20 cellular contexts compared by ENCODE assay signal in genomic region chr22:30873661-30874060, GRCh38.
DNase-seq lines count a peak whose midpoint lies in the region; ATAC-seq and TF ChIP-seq lines count a peak whose summit lies in the region.
"Had no signal": no experiment of that assay in that cellular context is flagged by ENCODE, and none has a peak within 500 bp of the region (broad histone marks: within the 10 kb centered on the region; RNA-seq: fewer than 3 reads in every experiment).

No MANE protein-coding gene starts in this region.

- H3K4me1 ChIP-seq in osteoblast (ENCODE audit: insufficient read depth, low read length) (peaks cover 6% of the 10 kb centered on the region), spleen (peaks cover 0 to 13% (median 0%) of the 10 kb centered on the region in 6 donors)
- H3K4me1 ChIP-seq: A549, BE2C had no signal

- H3K27ac ChIP-seq in osteoblast (ENCODE audit: low read depth, low read length) (no peak overlapping the region), spleen (no peak overlapping the region)
- H3K27ac ChIP-seq: A549; BLaER1 treated with 17β-estradiol and CSF1 and Interleukin-3, amounts not matched to agents 10 nM and 100 nM had no signal

- no peak overlapping the region for H2AFZ ChIP-seq in osteoblast (ENCODE audit: low read length)

- no peak for ATAC-seq in GM21515 (IDR thresholded peaks at IDR 0.05; ENCODE audit: unreplicated experiment)
- ATAC-seq: A549, GM12878 had no signal

- no peaks in the 10 kb centered on the region for H3K27me3 ChIP-seq in H7 (ENCODE audit: control insufficient read depth, insufficient read depth, low read length)
- no peaks in the 10 kb centered on the region for H3K27me3 ChIP-seq in osteoblast (ENCODE audit: insufficient read depth, low read length)
- no peaks in the 10 kb centered on the region for H3K27me3 ChIP-seq in spleen (replicated peaks in 1 of 7)
- H3K27me3 ChIP-seq: BE2C; BLaER1 treated with 17β-estradiol and CSF1 and Interleukin-3, amounts not matched to agents 10 nM and 100 nM had no signal

- no peak overlapping the region for H3K4me2 ChIP-seq in osteoblast (ENCODE audit: insufficient read depth, low read length)
- H3K4me2 ChIP-seq: A549; BLaER1 treated with 17β-estradiol and CSF1 and Interleukin-3, amounts not matched to agents 10 nM and 100 nM had no signal

- H3K79me2 ChIP-seq in osteoblast (ENCODE audit: insufficient read depth, low read length): no peaks in the 10 kb centered on the region

- TF ChIP-seq CTCF in osteoblast (IDR thresholded peaks at IDR 0.05; ENCODE audit: extremely low read depth, low read depth, low read length) (no peak), spleen (IDR thresholded peaks at IDR 0.05 in 8 of 11, conservative IDR thresholded peaks at IDR 0.05 in 3 of 11) (no peak)

- no peak for TF ChIP-seq POLR2A in spleen (IDR thresholded peaks at IDR 0.05)

- 70 to 92% (median 91%) methylated on average over 7 of the region's 7 CpGs for WGBS in spleen, 5 donors

- DNase-seq in H7 (peak; percentile 28), osteoblast (ENCODE audit: insufficient read length, low spot score, missing footprints) (peak; percentile 87), spleen (peak; percentile 52)
- DNase-seq in stimulated activated CD4-positive, alpha-beta T cell treated with anti-CD3 and anti-CD28 coated beads, Interleukin-1b, Interleukin-23, amount 100 ng/mL, for 48 hours: no peak
- DNase-seq in activated CD4-positive, alpha-beta T cell treated with anti-CD3 and anti-CD28 coated beads, Interleukin-2, amount 50 U/mL, for 4 hours: no peak
- DNase-seq: ACHN; AML-193; BE2C; CD4-positive, alpha-beta T cell; CD8-positive, alpha-beta memory T cell; DMS 273 treated with DMSO at 0.1 percent for 48 hours; DMS79; EL; GDM1; GOT3; HCEC 1CT had no signal

- H4K20me1 ChIP-seq in osteoblast (ENCODE audit: insufficient read depth, low read length): peaks cover 3% of the 10 kb centered on the region

- H3K36me3 ChIP-seq in H7 (replicated peaks; ENCODE audit: control insufficient read depth, insufficient read depth, low read length): no peaks in the 10 kb centered on the region; the same call in 1 of the 2 replicates
- no peaks in the 10 kb centered on the region for H3K36me3 ChIP-seq in osteoblast (ENCODE audit: insufficient read depth, low read length)
- peaks cover 0 to 15% (median 0%) of the 10 kb centered on the region in 6 donors for H3K36me3 ChIP-seq in spleen
- H3K36me3 ChIP-seq: BE2C; BLaER1 treated with 17β-estradiol and CSF1 and Interleukin-3, amounts not matched to agents 10 nM and 100 nM had no signal

- H3K4me3 ChIP-seq in H7 (ENCODE audit: insufficient read depth, low read depth, low read length): no peak overlapping the region
- H3K4me3 ChIP-seq in osteoblast (ENCODE audit: insufficient read depth, low read length): no peak overlapping the region
- H3K4me3 ChIP-seq in spleen: no peak overlapping the region
- H3K4me3 ChIP-seq: A549; BLaER1 treated with 17β-estradiol and CSF1 and Interleukin-3, amounts not matched to agents 10 nM and 100 nM; GM12878 had no signal

- intact Hi-C loops in spleen (cut with DNase I; ENCODE audit: low total_unique reads): no loop called here

- H3K9me3 ChIP-seq in osteoblast (ENCODE audit: low read depth, low read length) (no peaks in the 10 kb centered on the region), spleen (no peaks in the 10 kb centered on the region)
- H3K9me3 ChIP-seq: A549; BE2C; BLaER1 treated with 17β-estradiol and CSF1 and Interleukin-3, amounts not matched to agents 10 nM and 100 nM had no signal

Comparison
In these comparisons a context has a peak if more than half of its experiments do, and no peak if none do; other contexts are left out.
1. DNase-seq: peak in H7 (single experiment), osteoblast (single experiment) and spleen (single experiment); none in stimulated activated CD4-positive, alpha-beta T cell treated with anti-CD3 and anti-CD28 coated beads, Interleukin-1b, Interleukin-23, amount 100 ng/mL, for 48 hours (single experiment) and activated CD4-positive, alpha-beta T cell treated with anti-CD3 and anti-CD28 coated beads, Interleukin-2, amount 50 U/mL, for 4 hours (0 of 2).